ENCODE assay signal across 24 cellular contexts in genomic region chr10:814536-815302, GRCh38.
"Had no signal": no experiment of that assay in that cellular context is flagged by ENCODE, and none has a peak within 500 bp of the region (broad histone marks: within the 10 kb centered on the region; RNA-seq: fewer than 3 reads in every experiment).

No MANE protein-coding gene starts in this region.

- H3K4me3 Mint-ChIP-seq: activated naive CD8-positive, alpha-beta T cell treated with anti-CD3 and anti-CD28 coated beads, Interleukin-2, amount 50 U/mL, for 24 hours; activated T-cell treated with anti-CD3 and anti-CD28 coated beads, Interleukin-2, amount 50 U/mL, for 72 hours; central memory CD8-positive, alpha-beta T cell had no signal

- H3K27ac Mint-ChIP-seq: activated naive CD8-positive, alpha-beta T cell treated with anti-CD3 and anti-CD28 coated beads, Interleukin-2, amount 50 U/mL, for 24 hours; activated T-cell treated with anti-CD3 and anti-CD28 coated beads, Interleukin-2, amount 50 U/mL, for 72 hours; activated T-helper 2 cell treated with anti-CD3 and anti-CD28 coated beads, Interferon-gamma antibody, Interleukin-2, Interleukin-4, amounts not matched to agents 10 μg/mL and 5 μg/mL and 100 μg/mL, durations not matched to agents 14 hours and 24 hours and 36 hours had no signal

- H3K27me3 Mint-ChIP-seq: activated naive CD8-positive, alpha-beta T cell treated with anti-CD3 and anti-CD28 coated beads, Interleukin-2, amount 50 U/mL, for 24 hours; central memory CD8-positive, alpha-beta T cell had no signal

- H3K4me1 ChIP-seq: ascending aorta, body of pancreas had no signal

- H3K27ac ChIP-seq: ascending aorta, body of pancreas, SK-N-MC, VCaP had no signal

- H3K4me3 ChIP-seq: ascending aorta, body of pancreas, SK-N-MC had no signal

- H3K27me3 ChIP-seq: ascending aorta, body of pancreas had no signal

- H3K4me1 Mint-ChIP-seq: activated naive CD8-positive, alpha-beta T cell treated with anti-CD3 and anti-CD28 coated beads, Interleukin-2, amount 50 U/mL, for 24 hours; central memory CD8-positive, alpha-beta T cell had no signal

- H3K9me3 ChIP-seq: ascending aorta, body of pancreas had no signal

- H3K9me3 Mint-ChIP-seq: activated naive CD4-positive, alpha-beta T cell treated with anti-CD3 and anti-CD28 coated beads, Interleukin-2, amount 50 U/mL, for 72 hours; activated naive CD8-positive, alpha-beta T cell treated with anti-CD3 and anti-CD28 coated beads, Interleukin-2, amount 50 U/mL, for 24 hours; activated T-cell treated with anti-CD3 and anti-CD28 coated beads, Interleukin-2, amount 50 U/mL, for 72 hours; activated T-helper 2 cell treated with anti-CD3 and anti-CD28 coated beads, Interferon-gamma antibody, Interleukin-2, Interleukin-4, amounts not matched to agents 10 μg/mL and 5 μg/mL and 100 μg/mL, durations not matched to agents 14 hours and 24 hours and 36 hours; central memory CD8-positive, alpha-beta T cell had no signal

- DNase-seq: activated CD4-positive, alpha-beta T cell treated with anti-CD3 and anti-CD28 coated beads, Interleukin-2, amount 50 U/mL, for 48 hours; activated CD4-positive, CD25-positive, alpha-beta regulatory T cell; activated CD8-positive, alpha-beta memory T cell treated with anti-CD3 and anti-CD28 coated beads for 24 hours; activated naive CD8-positive, alpha-beta T cell treated with anti-CD3 and anti-CD28 coated beads, Interleukin-2, amount 50 U/mL, for 24 hours; activated T-cell treated with anti-CD3 and anti-CD28 coated beads, Interleukin-2, amount 50 U/mL, for 72 hours; amniotic stem cell; body of pancreas; MM.1S; NCI-H1105; NCI-H1436; NCI-H1694 treated with DMSO at 0.1 percent for 48 hours; NCI-H2029 treated with DMSO at 0.1 percent for 48 hours; NCI-H345; NCI-H510A; NCI-H526 treated with DMSO at 0.1 percent for 48 hours; NCI-H82; RPMI8226; T-helper 1 cell had no signal
